Comparison of ENCODE assay signal across 28 cellular contexts in the genomic region with DNA sequence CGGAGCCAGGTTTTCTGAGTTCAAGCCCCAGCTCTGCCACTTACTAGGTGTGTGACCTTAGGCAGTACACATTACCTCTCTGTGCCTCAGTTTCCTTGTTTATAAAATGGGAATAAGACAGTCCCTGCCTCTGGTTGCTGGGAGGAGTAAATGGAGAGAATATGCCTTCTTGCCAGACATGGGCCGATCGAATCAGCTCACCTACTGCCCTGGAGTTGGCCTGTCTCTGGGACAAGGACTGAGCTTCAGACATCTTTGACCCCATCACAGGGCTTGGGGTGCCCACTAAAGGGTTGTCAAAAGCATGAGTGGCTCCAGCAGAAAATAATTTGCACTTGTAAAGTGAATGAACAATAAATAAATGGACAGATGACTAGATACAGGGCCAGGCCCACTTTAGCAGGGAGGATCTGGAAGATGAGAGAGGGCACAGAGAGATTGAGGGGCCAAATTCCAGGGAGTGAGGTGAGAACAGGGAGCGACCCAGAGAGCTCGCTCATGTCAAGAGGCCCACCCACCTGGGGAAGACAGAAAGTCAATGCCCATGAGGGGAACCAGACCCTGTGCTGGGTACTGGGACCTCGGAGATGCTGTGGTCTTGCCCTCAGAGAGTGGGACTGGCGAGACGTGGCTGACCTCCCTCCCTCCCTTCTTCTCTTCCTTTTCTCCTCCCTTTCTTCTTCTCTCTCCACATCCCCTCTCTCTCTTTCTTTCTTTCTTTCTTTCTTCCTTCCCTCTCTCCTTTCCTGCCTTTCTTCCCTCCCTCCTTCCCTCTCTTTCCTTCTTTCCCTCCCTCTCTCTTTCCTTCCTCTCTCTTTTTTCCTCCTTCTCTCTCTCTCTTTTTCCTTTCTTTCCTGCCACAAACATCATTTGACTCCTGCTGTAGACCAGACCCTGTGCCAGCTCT. TPM values are rescaled to one million over a fixed set of nuclear protein-coding genes. Genes with fewer than 3 reads are reported as not detected.
"Had no signal": no experiment of that assay in that cellular context is flagged by ENCODE, and none has a peak within 500 bp of the region (broad histone marks: within the 10 kb centered on the region; RNA-seq: fewer than 3 reads in every experiment).

No MANE protein-coding gene starts in this region.

- H3K4me1 Mint-ChIP-seq: activated B cell treated with CpG ODN at 0.5 μM for 24 hours; activated CD4-positive, alpha-beta T cell treated with anti-CD3 and anti-CD28 coated beads, Interleukin-2, amount 10 ng/mL, durations not matched to agents 24 days and 14 days; activated naive CD4-positive, alpha-beta T cell treated with anti-CD3 and anti-CD28 coated beads, Interleukin-2, amount 50 U/mL, for 24 hours had no signal

- FAIRE-seq: K562 had no signal

- H3K4me3 Mint-ChIP-seq: activated B cell treated with CpG ODN at 0.5 μM for 24 hours; activated CD4-positive, alpha-beta T cell treated with anti-CD3 and anti-CD28 coated beads, Interleukin-2, amount 10 ng/mL, durations not matched to agents 24 days and 14 days; activated naive CD4-positive, alpha-beta T cell treated with anti-CD3 and anti-CD28 coated beads, Interleukin-2, amount 50 U/mL, for 24 hours; T-helper 1 cell treated with Interleukin-12 subunit alpha and Interleukin-12 subunit beta and Interleukin-4 antibody, amounts not matched to agents 30 μg/mL and 1 μg/mL, for 36 hours had no signal

- H3K4me1 ChIP-seq: breast epithelium had no signal

- H3K27ac ChIP-seq: breast epithelium had no signal

- ATAC-seq: K562, Panc1 had no signal

- H3K27ac Mint-ChIP-seq: activated B cell treated with CpG ODN at 0.5 μM for 24 hours; activated CD4-positive, alpha-beta T cell treated with anti-CD3 and anti-CD28 coated beads, Interleukin-2, amount 10 ng/mL, durations not matched to agents 24 days and 14 days; activated naive CD4-positive, alpha-beta T cell treated with anti-CD3 and anti-CD28 coated beads, Interleukin-2, amount 50 U/mL, for 24 hours; T-helper 1 cell treated with Interleukin-12 subunit alpha and Interleukin-12 subunit beta and Interleukin-4 antibody, amounts not matched to agents 30 μg/mL and 1 μg/mL, for 36 hours had no signal

- H3K27me3 Mint-ChIP-seq: activated CD4-positive, alpha-beta T cell treated with anti-CD3 and anti-CD28 coated beads, Interleukin-2, amount 10 ng/mL, durations not matched to agents 24 days and 14 days; activated naive CD4-positive, alpha-beta T cell treated with anti-CD3 and anti-CD28 coated beads, Interleukin-2, amount 50 U/mL, for 24 hours had no signal

- H3K36me3 Mint-ChIP-seq: activated naive CD4-positive, alpha-beta T cell treated with anti-CD3 and anti-CD28 coated beads, Interleukin-2, amount 50 U/mL, for 24 hours had no signal

- DNase-seq: activated B cell treated with CpG ODN at 0.5 μM for 24 hours; activated CD4-positive, alpha-beta T cell treated with anti-CD3 and anti-CD28 coated beads for 1 hour; activated CD4-positive, alpha-beta T cell treated with anti-CD3 and anti-CD28 coated beads, Interleukin-2, amount 10 ng/mL, durations not matched to agents 24 days and 14 days; activated CD4-positive, alpha-beta T cell treated with anti-CD3 and anti-CD28 coated beads, Interleukin-2, amount 50 U/mL, for 48 hours; activated effector memory CD4-positive, alpha-beta T cell treated with Interleukin-2 at 50 U/mL for 16 hours; activated naive CD4-positive, alpha-beta T cell; activated T-cell treated with anti-CD3 and anti-CD28 coated beads, Interleukin-2, amount 50 U/mL, for 1 hour; aorta; central memory CD4-positive, alpha-beta T cell; Karpas-422; MM.1S; NCI-H1105; NCI-H1436; NCI-H1694 treated with DMSO at 0.1 percent for 48 hours; NCI-H2029 treated with DMSO at 0.1 percent for 48 hours; NCI-H345; NCI-H510A; NCI-H526 treated with DMSO at 0.1 percent for 48 hours; NCI-H82; RPMI8226; SHP77 treated with DMSO at 0.1 percent for 48 hours had no signal

- H3K36me3 ChIP-seq: breast epithelium had no signal

- H3K4me3 ChIP-seq: breast epithelium, K562 had no signal

RNA-seq across cellular contexts. Expression of gene BPIFA2, which starts 3.9 kb away (rescaled TPM):
- total RNA-seq: activated B cell treated with CpG ODN at 0.5 μM for 24 hours; activated CD4-positive, alpha-beta T cell treated with anti-CD3 and anti-CD28 coated beads, Interleukin-2, amount 10 ng/mL, durations not matched to agents 24 days and 14 days; aorta; breast epithelium; K562; OCI-LY7; SK-MEL-5 had no signal
- polyA plus RNA-seq: aorta, K562 had no signal

RNA-seq across cellular contexts. Expression of gene BPIFA3, which starts 53.0 kb away (rescaled TPM):
- total RNA-seq: activated B cell treated with CpG ODN at 0.5 μM for 24 hours; activated CD4-positive, alpha-beta T cell treated with anti-CD3 and anti-CD28 coated beads, Interleukin-2, amount 10 ng/mL, durations not matched to agents 24 days and 14 days; aorta; breast epithelium; K562; OCI-LY7; SK-MEL-5 had no signal
- polyA plus RNA-seq: aorta, K562 had no signal
